In the genomic region with DNA sequence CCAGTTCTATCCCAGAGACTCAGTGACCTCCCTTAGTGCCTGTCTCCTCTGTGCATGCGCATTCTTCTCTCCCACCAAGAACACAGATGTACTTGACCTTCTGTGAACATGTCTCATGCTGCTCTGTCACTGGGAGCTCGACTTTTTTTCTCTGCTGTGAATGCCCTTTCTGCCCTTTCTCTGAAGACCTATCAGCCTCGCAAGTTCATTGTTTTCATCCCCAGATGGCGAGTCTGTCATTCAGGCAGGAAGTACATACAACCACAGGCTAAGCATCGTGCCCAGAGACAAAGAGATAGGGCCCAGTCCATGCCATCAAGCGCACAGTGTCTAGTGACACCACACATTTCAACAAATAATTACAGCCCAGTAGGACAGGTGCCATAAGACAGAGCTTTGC, we compare ENCODE assay signal across 16 cellular contexts. TPM values are rescaled to one million over a fixed set of nuclear protein-coding genes. Genes with fewer than 3 reads are reported as not detected.
DNase-seq lines count a peak whose midpoint lies in the region; ATAC-seq and TF ChIP-seq lines count a peak whose summit lies in the region.
"Had no signal": no experiment of that assay in that cellular context is flagged by ENCODE, and none has a peak within 500 bp of the region (broad histone marks: within the 10 kb centered on the region; RNA-seq: fewer than 3 reads in every experiment).

No MANE protein-coding gene starts in this region.

- H2AFZ ChIP-seq in PC-3 (ENCODE audit: low read length), result no peak overlapping the region

- TF ChIP-seq CTCF in PC-3 (conservative IDR thresholded peaks at IDR 0.05; ENCODE audit: low read depth, low read length), result no peak

- peak overlapping the region; percentile 53 for H3K27ac Mint-ChIP-seq in activated T-cell treated with anti-CD3 and anti-CD28 coated beads, Interleukin-2, amount 50 U/mL, for 72 hours
- peak overlapping the region; percentile 62 for H3K27ac Mint-ChIP-seq in activated naive CD8-positive, alpha-beta T cell treated with anti-CD3 and anti-CD28 coated beads, Interleukin-2, amount 10 ng/mL, durations not matched to agents 7 days and 5 days
- H3K27ac Mint-ChIP-seq in stimulated activated effector memory CD8-positive, alpha-beta T cell treated with anti-CD3 and anti-CD28 coated beads, Interleukin-12 subunit alpha, Interleukin-12 subunit beta, amount 100 ng/mL, for 72 hours, result peak overlapping the region; percentile 65

- no peaks in the 10 kb centered on the region for H3K79me2 ChIP-seq in PC-3 (ENCODE audit: low read length)

- H3K27me3 ChIP-seq in PC-3 (ENCODE audit: low read length), result no peaks in the 10 kb centered on the region

- ATAC-seq in activated T-cell treated with anti-CD3 and anti-CD28 coated beads, Interleukin-2, amount 50 U/mL, for 72 hours (replicated peaks in 1 of 2), result no peak
- ATAC-seq in activated T-cell treated with anti-CD3 and anti-CD28 coated beads, Interleukin-2, amount 50 U/mL, for 4 hours, result no peak
- ATAC-seq in PC-3 (no peak), GM18909 (IDR thresholded peaks at IDR 0.05; ENCODE audit: poor library complexity, unreplicated experiment) (no peak), HG02763 (IDR thresholded peaks at IDR 0.05; ENCODE audit: unreplicated experiment) (no peak)
- ATAC-seq in activated naive CD8-positive, alpha-beta T cell treated with anti-CD3 and anti-CD28 coated beads, Interleukin-2, amount 10 ng/mL, durations not matched to agents 7 days and 5 days (ENCODE audit: low read depth), result no peak
- no peak for ATAC-seq in stimulated activated effector memory CD8-positive, alpha-beta T cell treated with anti-CD3 and anti-CD28 coated beads, Interleukin-12 subunit alpha, Interleukin-12 subunit beta, amount 100 ng/mL, for 72 hours

- H3K36me3 ChIP-seq in PC-3 (ENCODE audit: low read depth, low read length), result peaks cover 10% of the 10 kb centered on the region; the same call in 1 of the 2 replicates

- H3K4me3 ChIP-seq in PC-3 (ENCODE audit: low read length), result no peak overlapping the region

- no peaks in the 10 kb centered on the region for H3K9me2 ChIP-seq in PC-3 (replicated peaks; ENCODE audit: low read length)

- intact Hi-C loops in PC-3 (cut with micrococcal nuclease), result no loop called here

- H3K9me3 ChIP-seq in PC-3 (ENCODE audit: low read length), result no peaks in the 10 kb centered on the region

- CTCF ChIA-PET in PC-3 (lab: Charles Lee), result interaction anchor here (0.7 kb wide), 1 partner anchor 30 kb away, joined by 3 read pairs; no protein-coding TSS in a partner anchor

- POLR2A ChIA-PET in PC-3 (lab: Charles Lee; ENCODE audit: unreplicated experiment), result no interaction called here
- POLR2A ChIA-PET in activated naive CD8-positive, alpha-beta T cell treated with anti-CD3 and anti-CD28 coated beads, Interleukin-2, amount 10 ng/mL, durations not matched to agents 7 days and 5 days (lab: Charles Lee), result no interaction called here

- TSS peak; percentile 7 for BruUV-seq in PC-3 (replicated peaks; lab: Mats Ljungman, UMichigan)

- no peak overlapping the region for H3K27ac ChIP-seq in PC-3 (ENCODE audit: low read length)

- H3K9me3 Mint-ChIP-seq in activated T-cell treated with anti-CD3 and anti-CD28 coated beads, Interleukin-2, amount 50 U/mL, for 72 hours, result no peaks in the 10 kb centered on the region
- no peaks in the 10 kb centered on the region for H3K9me3 Mint-ChIP-seq in activated T-cell treated with anti-CD3 and anti-CD28 coated beads, Interleukin-2, amount 50 U/mL, for 4 hours
- H3K9me3 Mint-ChIP-seq in activated naive CD8-positive, alpha-beta T cell treated with anti-CD3 and anti-CD28 coated beads, Interleukin-2, amount 10 ng/mL, durations not matched to agents 7 days and 5 days, result no peaks in the 10 kb centered on the region
- H3K9me3 Mint-ChIP-seq in stimulated activated effector memory CD8-positive, alpha-beta T cell treated with anti-CD3 and anti-CD28 coated beads, Interleukin-12 subunit alpha, Interleukin-12 subunit beta, amount 100 ng/mL, for 72 hours, result no peaks in the 10 kb centered on the region

- peaks cover 19% of the 10 kb centered on the region for H3K4me1 Mint-ChIP-seq in activated T-cell treated with anti-CD3 and anti-CD28 coated beads, Interleukin-2, amount 50 U/mL, for 72 hours (ENCODE audit: low read depth)
- H3K4me1 Mint-ChIP-seq in activated T-cell treated with anti-CD3 and anti-CD28 coated beads, Interleukin-2, amount 50 U/mL, for 4 hours (ENCODE audit: low read depth), result peaks cover 16% of the 10 kb centered on the region
- H3K4me1 Mint-ChIP-seq in activated naive CD8-positive, alpha-beta T cell treated with anti-CD3 and anti-CD28 coated beads, Interleukin-2, amount 10 ng/mL, durations not matched to agents 7 days and 5 days, result peaks cover 20% of the 10 kb centered on the region
- peaks cover 20% of the 10 kb centered on the region for H3K4me1 Mint-ChIP-seq in stimulated activated effector memory CD8-positive, alpha-beta T cell treated with anti-CD3 and anti-CD28 coated beads, Interleukin-12 subunit alpha, Interleukin-12 subunit beta, amount 100 ng/mL, for 72 hours

- no peaks in the 10 kb centered on the region for H3F3A ChIP-seq in PC-3 (ENCODE audit: low read length, unreplicated experiment)

- no peaks in the 10 kb centered on the region for H4K20me1 ChIP-seq in PC-3 (ENCODE audit: low read length)

- no peak for DNase-seq in activated T-cell treated with anti-CD3 and anti-CD28 coated beads, Interleukin-2, amount 50 U/mL, for 72 hours
- DNase-seq in activated T-cell treated with anti-CD3 and anti-CD28 coated beads, Interleukin-2, amount 50 U/mL, for 4 hours, result no peak
- DNase-seq in PC-3, result no peak
- no peak for DNase-seq in activated naive CD8-positive, alpha-beta T cell treated with anti-CD3 and anti-CD28 coated beads, Interleukin-2, amount 10 ng/mL, durations not matched to agents 7 days and 5 days
- DNase-seq in stimulated activated effector memory CD8-positive, alpha-beta T cell treated with anti-CD3 and anti-CD28 coated beads, Interleukin-12 subunit alpha, Interleukin-12 subunit beta, amount 100 ng/mL, for 72 hours (ENCODE audit: low spot score in 2 of 2), result no peak
- no peak for DNase-seq in stimulated activated CD4-positive, alpha-beta T cell treated with anti-CD3 and anti-CD28 coated beads, Interleukin-15, amount 100 ng/mL, for 24 hours
- DNase-seq: COR-L47, foreskin fibroblast, HCEC 1CT, hypothalamus, Kasumi-1, midbrain, retina, RPMI8226 had no signal

- H3K36me3 Mint-ChIP-seq in activated T-cell treated with anti-CD3 and anti-CD28 coated beads, Interleukin-2, amount 50 U/mL, for 72 hours (ENCODE audit: insufficient read depth in 2 of 2), result peaks cover 6 to 12% of the 10 kb centered on the region in 2 donors
- H3K36me3 Mint-ChIP-seq in activated T-cell treated with anti-CD3 and anti-CD28 coated beads, Interleukin-2, amount 50 U/mL, for 4 hours (ENCODE audit: insufficient read depth), result peaks cover 43% of the 10 kb centered on the region
- H3K36me3 Mint-ChIP-seq in activated naive CD8-positive, alpha-beta T cell treated with anti-CD3 and anti-CD28 coated beads, Interleukin-2, amount 10 ng/mL, durations not matched to agents 7 days and 5 days, result peaks cover 11% of the 10 kb centered on the region
- H3K36me3 Mint-ChIP-seq in stimulated activated effector memory CD8-positive, alpha-beta T cell treated with anti-CD3 and anti-CD28 coated beads, Interleukin-12 subunit alpha, Interleukin-12 subunit beta, amount 100 ng/mL, for 72 hours, result peaks cover 91% of the 10 kb centered on the region

- no peaks in the 10 kb centered on the region for H3K4me1 ChIP-seq in PC-3 (ENCODE audit: insufficient read depth, low read length)

- H3K27me3 Mint-ChIP-seq in activated T-cell treated with anti-CD3 and anti-CD28 coated beads, Interleukin-2, amount 50 U/mL, for 72 hours (ENCODE audit: low read depth), result no peaks in the 10 kb centered on the region
- H3K27me3 Mint-ChIP-seq in activated T-cell treated with anti-CD3 and anti-CD28 coated beads, Interleukin-2, amount 50 U/mL, for 4 hours (ENCODE audit: low read depth), result no peaks in the 10 kb centered on the region
- no peaks in the 10 kb centered on the region for H3K27me3 Mint-ChIP-seq in activated naive CD8-positive, alpha-beta T cell treated with anti-CD3 and anti-CD28 coated beads, Interleukin-2, amount 10 ng/mL, durations not matched to agents 7 days and 5 days

- no peak overlapping the region for H3K9ac ChIP-seq in PC-3 (ENCODE audit: low read length)

- no peak overlapping the region for H3K4me2 ChIP-seq in PC-3 (ENCODE audit: low read length)

- H3K4me3 Mint-ChIP-seq in activated T-cell treated with anti-CD3 and anti-CD28 coated beads, Interleukin-2, amount 50 U/mL, for 72 hours, result no peak overlapping the region
- no peak overlapping the region for H3K4me3 Mint-ChIP-seq in activated T-cell treated with anti-CD3 and anti-CD28 coated beads, Interleukin-2, amount 50 U/mL, for 4 hours
- H3K4me3 Mint-ChIP-seq in activated naive CD8-positive, alpha-beta T cell treated with anti-CD3 and anti-CD28 coated beads, Interleukin-2, amount 10 ng/mL, durations not matched to agents 7 days and 5 days, result no peak overlapping the region
- no peak overlapping the region for H3K4me3 Mint-ChIP-seq in stimulated activated effector memory CD8-positive, alpha-beta T cell treated with anti-CD3 and anti-CD28 coated beads, Interleukin-12 subunit alpha, Interleukin-12 subunit beta, amount 100 ng/mL, for 72 hours

RNA-seq across cellular contexts. Expression of a gene that starts 39.5 kb away (rescaled TPM):
- 10 to 100 TPM; 51.9 to 54.8 TPM for total RNA-seq in activated T-cell treated with anti-CD3 and anti-CD28 coated beads, Interleukin-2, amount 50 U/mL, for 72 hours
- 10 to 100 TPM; 86.3 to 92.2 (median 89.2) TPM for total RNA-seq in activated T-cell treated with anti-CD3 and anti-CD28 coated beads, Interleukin-2, amount 50 U/mL, for 4 hours
- total RNA-seq in PC-3 (2014; rRNA removed), result 32.1 and 51.5 TPM in 2 replicates
- 10 to 100 TPM; 39.3 to 41.9 TPM for total RNA-seq in activated naive CD8-positive, alpha-beta T cell treated with anti-CD3 and anti-CD28 coated beads, Interleukin-2, amount 10 ng/mL, durations not matched to agents 7 days and 5 days

RNA-seq across cellular contexts. Expression of a gene that starts 50.4 kb away (rescaled TPM):
- 100 to 1,000 TPM; 127 to 139 TPM for total RNA-seq in activated T-cell treated with anti-CD3 and anti-CD28 coated beads, Interleukin-2, amount 50 U/mL, for 72 hours
- 100 to 1,000 TPM; 118 to 125 (median 120) TPM for total RNA-seq in activated T-cell treated with anti-CD3 and anti-CD28 coated beads, Interleukin-2, amount 50 U/mL, for 4 hours
- total RNA-seq in PC-3 (2014; rRNA removed), result 355 and 380 TPM in 2 replicates
- total RNA-seq in activated naive CD8-positive, alpha-beta T cell treated with anti-CD3 and anti-CD28 coated beads, Interleukin-2, amount 10 ng/mL, durations not matched to agents 7 days and 5 days, result 100 to 1,000 TPM; 136 to 145 TPM

RNA-seq across cellular contexts. Expression of a gene that starts 59.9 kb away (rescaled TPM):
- total RNA-seq in activated T-cell treated with anti-CD3 and anti-CD28 coated beads, Interleukin-2, amount 50 U/mL, for 72 hours, result 1 to 10 TPM; 1.2 to 3.5 TPM
- total RNA-seq in activated T-cell treated with anti-CD3 and anti-CD28 coated beads, Interleukin-2, amount 50 U/mL, for 4 hours, result 1 to 10 TPM; 1.4 to 1.8 (median 1.7) TPM
- total RNA-seq in PC-3 (2014; rRNA removed), result 2.2 and 5.2 TPM in 2 replicates
- 1 to 10 TPM; 2.1 to 2.7 TPM for total RNA-seq in activated naive CD8-positive, alpha-beta T cell treated with anti-CD3 and anti-CD28 coated beads, Interleukin-2, amount 10 ng/mL, durations not matched to agents 7 days and 5 days
